8 cellular contexts compared by ENCODE assay signal in the genomic region with DNA sequence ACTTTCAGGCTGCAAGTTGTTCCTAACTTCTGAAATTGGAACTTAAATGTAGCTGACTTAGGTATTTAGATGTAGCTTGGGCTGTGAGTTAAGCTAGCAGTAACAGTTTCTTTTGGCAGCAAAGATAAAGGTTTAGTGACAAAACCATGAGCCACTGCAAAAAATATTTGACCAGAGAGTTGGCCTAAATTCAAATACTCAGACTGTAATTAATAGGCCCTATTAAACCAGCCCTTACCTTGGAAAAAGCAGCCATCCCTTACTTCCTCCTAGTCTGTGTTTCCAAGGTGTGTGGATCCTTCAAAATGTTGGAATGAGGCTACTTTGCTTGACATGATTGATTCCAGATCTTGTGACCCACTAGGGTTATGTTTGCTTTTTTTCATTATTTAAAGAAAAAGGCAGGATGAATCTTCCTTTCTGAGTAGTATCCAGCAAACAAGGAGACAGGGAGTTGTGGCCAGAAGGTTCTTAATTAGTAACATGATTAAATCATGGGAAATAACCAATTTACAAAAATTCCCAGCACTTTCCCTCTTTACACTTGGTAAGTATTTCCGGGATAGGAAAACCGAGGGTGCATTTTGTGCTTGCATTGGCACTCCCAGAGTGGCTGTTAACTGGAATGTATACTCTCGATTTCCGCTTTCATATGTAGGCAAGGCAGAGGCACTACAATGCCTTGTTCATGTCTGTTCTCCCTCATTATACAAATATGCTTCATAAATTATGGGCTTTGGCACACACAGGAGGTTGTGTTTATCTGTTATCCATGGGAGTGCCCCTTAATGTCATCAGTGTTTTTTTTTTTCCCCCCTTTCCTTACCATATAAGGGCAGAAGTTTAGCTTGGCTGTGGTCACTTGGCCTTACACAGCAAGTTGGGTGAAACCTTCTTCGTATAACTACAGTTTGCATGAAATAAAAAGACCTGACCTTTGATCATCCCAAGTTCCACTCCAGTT. TPM values are rescaled to one million over a fixed set of nuclear protein-coding genes. Genes with fewer than 3 reads are reported as not detected.
DNase-seq lines count a peak whose midpoint lies in the region; ATAC-seq and TF ChIP-seq lines count a peak whose summit lies in the region.

No MANE protein-coding gene starts in this region.

- no peaks in the 10 kb centered on the region for H3K27me3 ChIP-seq in Panc1 (ENCODE audit: control insufficient read depth, insufficient read depth, low read length)
- no peaks in the 10 kb centered on the region for H3K27me3 ChIP-seq in skeletal muscle satellite cell (ENCODE audit: control insufficient read depth, insufficient read depth, low read length)

- no peaks in the 10 kb centered on the region for H3K9me3 Mint-ChIP-seq in activated CD4-positive, alpha-beta memory T cell treated with anti-CD3 and anti-CD28 coated beads for 36 hours

- peak overlapping the region; percentile 85 for H3K27ac ChIP-seq in Panc1 (ENCODE audit: low read length)

- ATAC-seq in Panc1 (no peak), HG02938 (IDR thresholded peaks at IDR 0.05; ENCODE audit: unreplicated experiment) (no peak), GM21390 (IDR thresholded peaks at IDR 0.05; ENCODE audit: unreplicated experiment) (no peak)

- DNase-seq in H4 (ENCODE audit: low spot score) (peak; percentile 91), Panc1 (ENCODE audit: low read depth, low spot score) (no peak), fibroblast of mammary gland (ENCODE audit: low read depth) (peak; percentile 50), GF-D8 (lab: John Stamatoyannopoulos, UW) (no peak)
- no peak for DNase-seq in activated CD4-positive, alpha-beta memory T cell treated with anti-CD3 and anti-CD28 coated beads for 36 hours

- in situ Hi-C loops in Panc1 (cut with HindIII; ENCODE audit: low pct_unique_long_range_greater_than_20kb, low sequenced_read_pairs) = no loop called here

- no peaks in the 10 kb centered on the region for H3K36me3 Mint-ChIP-seq in activated CD4-positive, alpha-beta memory T cell treated with anti-CD3 and anti-CD28 coated beads for 36 hours

- POLR2A ChIA-PET in Panc1 (lab: Charles Lee) = no interaction called here
- POLR2A ChIA-PET in activated CD4-positive, alpha-beta memory T cell treated with anti-CD3 and anti-CD28 coated beads for 36 hours (lab: Charles Lee) = no interaction called here

- H3K36me3 ChIP-seq in Panc1 (ENCODE audit: control insufficient read depth, insufficient read depth, low read length) = no peaks in the 10 kb centered on the region
- H3K36me3 ChIP-seq in skeletal muscle satellite cell (ENCODE audit: insufficient read depth, low read length) = peaks cover 62% of the 10 kb centered on the region

- H3K9me3 ChIP-seq in Panc1 (ENCODE audit: control insufficient read depth, insufficient read depth, low read depth, low read length) (no peaks in the 10 kb centered on the region), skeletal muscle satellite cell (replicated peaks; ENCODE audit: low read length) (no peaks in the 10 kb centered on the region)

- no peak overlapping the region for H3K4me3 Mint-ChIP-seq in activated CD4-positive, alpha-beta memory T cell treated with anti-CD3 and anti-CD28 coated beads for 36 hours

- no peak overlapping the region for H3K27ac Mint-ChIP-seq in activated CD4-positive, alpha-beta memory T cell treated with anti-CD3 and anti-CD28 coated beads for 36 hours

- CTCF ChIA-PET in Panc1 (lab: Charles Lee) = interaction anchor here (0.6 to 0.7 kb wide), 2 partner anchors 205 to 309 kb away, joined by 3 to 10 read pairs; no protein-coding TSS in a partner anchor
- CTCF ChIA-PET in activated CD4-positive, alpha-beta memory T cell treated with anti-CD3 and anti-CD28 coated beads for 36 hours (lab: Charles Lee) = no interaction called here

- peaks cover 8% of the 10 kb centered on the region for H3K27me3 Mint-ChIP-seq in activated CD4-positive, alpha-beta memory T cell treated with anti-CD3 and anti-CD28 coated beads for 36 hours

- peaks cover 12% of the 10 kb centered on the region for H3K4me1 Mint-ChIP-seq in activated CD4-positive, alpha-beta memory T cell treated with anti-CD3 and anti-CD28 coated beads for 36 hours (ENCODE audit: low read depth)

- TSS peak; percentile 25 for BruUV-seq in Panc1 (replicated peaks; lab: Mats Ljungman, UMichigan)

- peak overlapping the region; percentile 98 for H3K9ac ChIP-seq in skeletal muscle satellite cell (ENCODE audit: low read depth, low read length)

- H3K4me2 ChIP-seq in skeletal muscle satellite cell (ENCODE audit: low read length) = peak overlapping the region; percentile 95

- TF ChIP-seq CTCF in Panc1 (IDR thresholded peaks at IDR 0.05) (no peak), fibroblast of mammary gland (conservative IDR thresholded peaks at IDR 0.05; ENCODE audit: control insufficient read depth, insufficient read depth, low read depth, low read length) (no peak)

- peaks cover 83% of the 10 kb centered on the region for H3K4me1 ChIP-seq in Panc1 (ENCODE audit: control insufficient read depth, insufficient read depth, low read length)
- H3K4me1 ChIP-seq in skeletal muscle satellite cell (ENCODE audit: control insufficient read depth, insufficient read depth, low read length) = peaks cover 89% of the 10 kb centered on the region

- H3K4me3 ChIP-seq in Panc1 (ENCODE audit: low read depth in 2 of 2, low read length in 2 of 2) (peak overlapping the region; percentile 80 to 90; a peak in 3 of 4 replicates), fibroblast of mammary gland (ENCODE audit: control insufficient read depth, low read depth, low read length) (no peak overlapping the region), skeletal muscle satellite cell (ENCODE audit: low read length) (peak overlapping the region; percentile 92)

- intact Hi-C loops in Panc1 (cut with micrococcal nuclease; ENCODE audit: unreplicated experiment) = loop anchor here (5.0 kb wide), 1 partner anchor 204 kb away; no protein-coding TSS in a partner anchor
- intact Hi-C loops in activated CD4-positive, alpha-beta memory T cell treated with anti-CD3 and anti-CD28 coated beads for 36 hours (cut with micrococcal nuclease) = no loop called here

RNA-seq across cellular contexts. Expression of gene TPM1, which starts 8.5 kb away (rescaled TPM):
- total RNA-seq in H4 (2014; rRNA removed; shearing (Covaris generic)) = 375 and 436 TPM in 2 replicates
- 298 TPM for total RNA-seq in Panc1 (2021; ENCODE audit: unreplicated experiment)
- 243 TPM for polyA plus RNA-seq in Panc1 (2012; ENCODE audit: insufficient read length)
- 169 and 227 TPM in 2 replicates for total RNA-seq in skeletal muscle satellite cell (2012; rRNA removed)
- total RNA-seq in activated CD4-positive, alpha-beta memory T cell treated with anti-CD3 and anti-CD28 coated beads for 36 hours = 10 to 100 TPM; 10.8 to 11.4 TPM

Comparison
In these comparisons a context has a peak if more than half of its experiments do, and no peak if none do; other contexts are left out.
1. DNase-seq: peak in H4 (single experiment) and fibroblast of mammary gland (single experiment); none in Panc1 (single experiment), GF-D8 (single experiment) and activated CD4-positive, alpha-beta memory T cell treated with anti-CD3 and anti-CD28 coated beads for 36 hours (single experiment).
2. RNA of gene TPM1, which starts 8.5 kb away (total RNA-seq): 375 to 436 TPM in H4 and 298 TPM in Panc1 (single experiment); 10.8 to 11.4 TPM in activated CD4-positive, alpha-beta memory T cell treated with anti-CD3 and anti-CD28 coated beads for 36 hours; every median in the first group is over 10 times any median in the second.